Comparison of ENCODE assay signal across 1 cellular context in the genomic region with DNA sequence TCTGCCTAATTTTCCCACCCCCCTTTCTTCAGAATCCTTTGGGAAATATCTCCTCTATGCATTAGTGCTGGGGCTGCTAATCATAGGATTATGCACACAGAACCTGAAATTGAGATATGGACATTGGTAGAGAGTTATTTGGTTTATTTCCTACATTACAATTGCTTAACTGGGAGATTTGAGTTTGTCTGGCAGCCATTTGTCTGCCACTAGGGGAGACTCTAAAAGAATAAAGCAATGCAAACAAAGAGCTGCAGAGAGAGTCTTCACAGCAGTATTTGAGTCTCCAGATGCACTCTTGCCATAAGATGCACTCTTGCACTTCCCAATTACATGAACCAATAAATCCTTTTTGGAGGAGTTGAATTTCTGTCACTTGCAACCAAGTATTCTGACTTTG.
TF ChIP-seq lines count a peak whose summit lies in the region.

No MANE protein-coding gene starts in this region.

TF ChIP-seq in WTC11, 78 proteins besides CTCF, POLR2A, EP300 and RAD21 (continued from another document):
- TF ChIP-seq, protein P1, sequence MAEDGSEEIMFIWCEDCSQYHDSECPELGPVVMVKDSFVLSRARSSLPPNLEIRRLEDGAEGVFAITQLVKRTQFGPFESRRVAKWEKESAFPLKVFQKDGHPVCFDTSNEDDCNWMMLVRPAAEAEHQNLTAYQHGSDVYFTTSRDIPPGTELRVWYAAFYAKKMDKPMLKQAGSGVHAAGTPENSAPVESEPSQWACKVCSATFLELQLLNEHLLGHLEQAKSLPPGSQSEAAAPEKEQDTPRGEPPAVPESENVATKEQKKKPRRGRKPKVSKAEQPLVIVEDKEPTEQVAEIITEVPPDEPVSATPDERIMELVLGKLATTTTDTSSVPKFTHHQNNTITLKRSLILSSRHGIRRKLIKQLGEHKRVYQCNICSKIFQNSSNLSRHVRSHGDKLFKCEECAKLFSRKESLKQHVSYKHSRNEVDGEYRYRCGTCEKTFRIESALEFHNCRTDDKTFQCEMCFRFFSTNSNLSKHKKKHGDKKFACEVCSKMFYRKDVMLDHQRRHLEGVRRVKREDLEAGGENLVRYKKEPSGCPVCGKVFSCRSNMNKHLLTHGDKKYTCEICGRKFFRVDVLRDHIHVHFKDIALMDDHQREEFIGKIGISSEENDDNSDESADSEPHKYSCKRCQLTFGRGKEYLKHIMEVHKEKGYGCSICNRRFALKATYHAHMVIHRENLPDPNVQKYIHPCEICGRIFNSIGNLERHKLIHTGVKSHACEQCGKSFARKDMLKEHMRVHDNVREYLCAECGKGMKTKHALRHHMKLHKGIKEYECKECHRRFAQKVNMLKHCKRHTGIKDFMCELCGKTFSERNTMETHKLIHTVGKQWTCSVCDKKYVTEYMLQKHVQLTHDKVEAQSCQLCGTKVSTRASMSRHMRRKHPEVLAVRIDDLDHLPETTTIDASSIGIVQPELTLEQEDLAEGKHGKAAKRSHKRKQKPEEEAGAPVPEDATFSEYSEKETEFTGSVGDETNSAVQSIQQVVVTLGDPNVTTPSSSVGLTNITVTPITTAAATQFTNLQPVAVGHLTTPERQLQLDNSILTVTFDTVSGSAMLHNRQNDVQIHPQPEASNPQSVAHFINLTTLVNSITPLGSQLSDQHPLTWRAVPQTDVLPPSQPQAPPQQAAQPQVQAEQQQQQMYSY (CRISPR knock-in tag; IDR thresholded peaks at IDR 0.05) = no peak
- TF ChIP-seq SMAD4 (CRISPR knock-in tag; IDR thresholded peaks at IDR 0.05) (no peak), RELA (CRISPR knock-in tag; IDR thresholded peaks at IDR 0.05; ENCODE audit: borderline replicate concordance) (no peak), ZNF232 (CRISPR knock-in tag; IDR thresholded peaks at IDR 0.05) (no peak), MYBL2 (CRISPR knock-in tag; IDR thresholded peaks at IDR 0.05) (no peak), KAT7 (CRISPR knock-in tag; IDR thresholded peaks at IDR 0.05; ENCODE audit: borderline replicate concordance) (no peak), RORB (CRISPR knock-in tag; IDR thresholded peaks at IDR 0.05) (no peak), TCF7 (CRISPR knock-in tag; IDR thresholded peaks at IDR 0.05; ENCODE audit: low read depth) (no peak)
- TF ChIP-seq, protein P2, sequence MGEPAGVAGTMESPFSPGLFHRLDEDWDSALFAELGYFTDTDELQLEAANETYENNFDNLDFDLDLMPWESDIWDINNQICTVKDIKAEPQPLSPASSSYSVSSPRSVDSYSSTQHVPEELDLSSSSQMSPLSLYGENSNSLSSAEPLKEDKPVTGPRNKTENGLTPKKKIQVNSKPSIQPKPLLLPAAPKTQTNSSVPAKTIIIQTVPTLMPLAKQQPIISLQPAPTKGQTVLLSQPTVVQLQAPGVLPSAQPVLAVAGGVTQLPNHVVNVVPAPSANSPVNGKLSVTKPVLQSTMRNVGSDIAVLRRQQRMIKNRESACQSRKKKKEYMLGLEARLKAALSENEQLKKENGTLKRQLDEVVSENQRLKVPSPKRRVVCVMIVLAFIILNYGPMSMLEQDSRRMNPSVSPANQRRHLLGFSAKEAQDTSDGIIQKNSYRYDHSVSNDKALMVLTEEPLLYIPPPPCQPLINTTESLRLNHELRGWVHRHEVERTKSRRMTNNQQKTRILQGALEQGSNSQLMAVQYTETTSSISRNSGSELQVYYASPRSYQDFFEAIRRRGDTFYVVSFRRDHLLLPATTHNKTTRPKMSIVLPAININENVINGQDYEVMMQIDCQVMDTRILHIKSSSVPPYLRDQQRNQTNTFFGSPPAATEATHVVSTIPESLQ (CRISPR knock-in tag; IDR thresholded peaks at IDR 0.05) = no peak
- TF ChIP-seq, protein P3, sequence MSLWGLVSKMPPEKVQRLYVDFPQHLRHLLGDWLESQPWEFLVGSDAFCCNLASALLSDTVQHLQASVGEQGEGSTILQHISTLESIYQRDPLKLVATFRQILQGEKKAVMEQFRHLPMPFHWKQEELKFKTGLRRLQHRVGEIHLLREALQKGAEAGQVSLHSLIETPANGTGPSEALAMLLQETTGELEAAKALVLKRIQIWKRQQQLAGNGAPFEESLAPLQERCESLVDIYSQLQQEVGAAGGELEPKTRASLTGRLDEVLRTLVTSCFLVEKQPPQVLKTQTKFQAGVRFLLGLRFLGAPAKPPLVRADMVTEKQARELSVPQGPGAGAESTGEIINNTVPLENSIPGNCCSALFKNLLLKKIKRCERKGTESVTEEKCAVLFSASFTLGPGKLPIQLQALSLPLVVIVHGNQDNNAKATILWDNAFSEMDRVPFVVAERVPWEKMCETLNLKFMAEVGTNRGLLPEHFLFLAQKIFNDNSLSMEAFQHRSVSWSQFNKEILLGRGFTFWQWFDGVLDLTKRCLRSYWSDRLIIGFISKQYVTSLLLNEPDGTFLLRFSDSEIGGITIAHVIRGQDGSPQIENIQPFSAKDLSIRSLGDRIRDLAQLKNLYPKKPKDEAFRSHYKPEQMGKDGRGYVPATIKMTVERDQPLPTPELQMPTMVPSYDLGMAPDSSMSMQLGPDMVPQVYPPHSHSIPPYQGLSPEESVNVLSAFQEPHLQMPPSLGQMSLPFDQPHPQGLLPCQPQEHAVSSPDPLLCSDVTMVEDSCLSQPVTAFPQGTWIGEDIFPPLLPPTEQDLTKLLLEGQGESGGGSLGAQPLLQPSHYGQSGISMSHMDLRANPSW (CRISPR knock-in tag; conservative IDR thresholded peaks at IDR 0.05; ENCODE audit: low read depth) = no peak
- TF ChIP-seq, protein P4, sequence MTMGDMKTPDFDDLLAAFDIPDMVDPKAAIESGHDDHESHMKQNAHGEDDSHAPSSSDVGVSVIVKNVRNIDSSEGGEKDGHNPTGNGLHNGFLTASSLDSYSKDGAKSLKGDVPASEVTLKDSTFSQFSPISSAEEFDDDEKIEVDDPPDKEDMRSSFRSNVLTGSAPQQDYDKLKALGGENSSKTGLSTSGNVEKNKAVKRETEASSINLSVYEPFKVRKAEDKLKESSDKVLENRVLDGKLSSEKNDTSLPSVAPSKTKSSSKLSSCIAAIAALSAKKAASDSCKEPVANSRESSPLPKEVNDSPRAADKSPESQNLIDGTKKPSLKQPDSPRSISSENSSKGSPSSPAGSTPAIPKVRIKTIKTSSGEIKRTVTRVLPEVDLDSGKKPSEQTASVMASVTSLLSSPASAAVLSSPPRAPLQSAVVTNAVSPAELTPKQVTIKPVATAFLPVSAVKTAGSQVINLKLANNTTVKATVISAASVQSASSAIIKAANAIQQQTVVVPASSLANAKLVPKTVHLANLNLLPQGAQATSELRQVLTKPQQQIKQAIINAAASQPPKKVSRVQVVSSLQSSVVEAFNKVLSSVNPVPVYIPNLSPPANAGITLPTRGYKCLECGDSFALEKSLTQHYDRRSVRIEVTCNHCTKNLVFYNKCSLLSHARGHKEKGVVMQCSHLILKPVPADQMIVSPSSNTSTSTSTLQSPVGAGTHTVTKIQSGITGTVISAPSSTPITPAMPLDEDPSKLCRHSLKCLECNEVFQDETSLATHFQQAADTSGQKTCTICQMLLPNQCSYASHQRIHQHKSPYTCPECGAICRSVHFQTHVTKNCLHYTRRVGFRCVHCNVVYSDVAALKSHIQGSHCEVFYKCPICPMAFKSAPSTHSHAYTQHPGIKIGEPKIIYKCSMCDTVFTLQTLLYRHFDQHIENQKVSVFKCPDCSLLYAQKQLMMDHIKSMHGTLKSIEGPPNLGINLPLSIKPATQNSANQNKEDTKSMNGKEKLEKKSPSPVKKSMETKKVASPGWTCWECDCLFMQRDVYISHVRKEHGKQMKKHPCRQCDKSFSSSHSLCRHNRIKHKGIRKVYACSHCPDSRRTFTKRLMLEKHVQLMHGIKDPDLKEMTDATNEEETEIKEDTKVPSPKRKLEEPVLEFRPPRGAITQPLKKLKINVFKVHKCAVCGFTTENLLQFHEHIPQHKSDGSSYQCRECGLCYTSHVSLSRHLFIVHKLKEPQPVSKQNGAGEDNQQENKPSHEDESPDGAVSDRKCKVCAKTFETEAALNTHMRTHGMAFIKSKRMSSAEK (CRISPR knock-in tag; IDR thresholded peaks at IDR 0.05; ENCODE audit: borderline replicate concordance) = no peak
TF ChIP-seq in WTC11: peak in this region for 0.
